In the genomic region with DNA sequence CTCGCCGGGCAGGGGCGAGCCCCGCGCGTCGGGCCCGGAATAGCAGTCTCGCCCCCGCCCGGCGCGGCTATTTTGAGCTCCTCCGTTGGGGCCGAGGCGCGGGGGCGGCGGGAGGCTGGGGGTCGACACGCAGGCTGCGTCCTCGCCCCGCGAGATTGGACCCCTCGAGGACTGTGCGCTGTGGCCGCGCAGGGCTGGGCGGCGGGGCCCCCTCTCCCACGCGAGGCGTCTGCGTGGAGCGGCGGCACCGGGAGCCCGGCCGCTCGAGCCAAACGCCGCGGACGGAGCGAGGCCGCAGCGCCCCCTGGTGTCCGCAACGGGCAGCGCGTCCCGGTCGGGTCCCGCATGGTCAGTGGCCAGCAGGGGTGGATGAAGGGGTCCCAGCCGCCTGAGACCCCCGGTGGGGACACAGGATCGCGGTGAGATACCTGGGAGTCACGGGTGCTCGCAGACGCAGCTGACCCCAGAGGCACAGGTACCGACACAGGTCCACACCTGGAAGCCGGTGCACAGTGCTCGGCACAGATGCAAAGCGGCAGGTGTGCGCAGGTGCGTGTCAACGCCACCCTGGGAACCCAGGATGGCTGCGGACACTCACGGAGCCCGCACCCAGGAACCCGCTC, we compare ENCODE assay signal across 8 cellular contexts. TPM values are rescaled to one million over a fixed set of nuclear protein-coding genes. Genes with fewer than 3 reads are reported as not detected.
DNase-seq lines count a peak whose midpoint lies in the region; ATAC-seq and TF ChIP-seq lines count a peak whose summit lies in the region.

No MANE protein-coding gene starts in this region.

- H4K20me1 ChIP-seq in Loucy (ENCODE audit: insufficient read depth, low read length, poor library complexity, severe bottlenecking), result peaks cover 24% of the 10 kb centered on the region

- H3K4me3 ChIP-seq in Loucy (ENCODE audit: low read length, poor library complexity, severe bottlenecking) (peak overlapping the region; percentile 70), dorsolateral prefrontal cortex (peak overlapping the region; percentile 39 to 70 (median 58)), lung (peak overlapping the region; percentile 22)

- peak overlapping the region; percentile 53 for H3K9ac ChIP-seq in Loucy (ENCODE audit: low read depth, low read length, poor library complexity, severe bottlenecking)

- peaks cover 17% of the 10 kb centered on the region; the same call in 1 of the 2 replicates for H3K36me3 ChIP-seq in Loucy (ENCODE audit: insufficient read depth, low read length)
- peaks cover 0 to 12% of the 10 kb centered on the region in 2 donors for H3K36me3 ChIP-seq in lung (ENCODE audit: control insufficient read depth in 2 of 2, insufficient read depth in 2 of 2, low read length in 2 of 2)

- peaks cover 74 to 89% of the 10 kb centered on the region in 2 donors for H3K4me1 Mint-ChIP-seq in stimulated activated naive B cell treated with anti-CD40 and anti-IgM and Interleukin-4, amounts not matched to agents 10 μg/mL and 1 μg/mL and 100 μg/mL, for 72 hours

- H3F3A ChIP-seq in Loucy (ENCODE audit: low read depth), result peaks cover under 1% of the 10 kb centered on the region; the same call in 1 of the 2 replicates

- H3K79me2 ChIP-seq in Loucy (ENCODE audit: insufficient read depth, low read length), result peaks cover 25% of the 10 kb centered on the region

- peak; percentile 67 for DNase-seq in COLO668 (lab: John Stamatoyannopoulos, UW; ENCODE audit: unreplicated experiment)
- peak; percentile 59 to 65 for DNase-seq in activated CD4-positive, alpha-beta T cell treated with anti-CD3 and anti-CD28 coated beads for 4 hours
- DNase-seq in dorsolateral prefrontal cortex, result peak in 6 of 10 donors; percentile 65 to 89 (median 76)
- DNase-seq in lung (ENCODE audit: low spot score), result peak; percentile 79
- peak; percentile 74 for DNase-seq in stimulated activated naive B cell treated with anti-CD40 and anti-IgM and Interleukin-4, amounts not matched to agents 10 μg/mL and 1 μg/mL and 100 μg/mL, for 72 hours

- H3K27me3 Mint-ChIP-seq in stimulated activated naive B cell treated with anti-CD40 and anti-IgM and Interleukin-4, amounts not matched to agents 10 μg/mL and 1 μg/mL and 100 μg/mL, for 72 hours, result no peaks in the 10 kb centered on the region

- 1% methylated on average over 53 to 73 of the region's 73 CpGs for WGBS in lung, 2 donors

- peak overlapping the region; percentile 95 for H3K4me2 ChIP-seq in Loucy (ENCODE audit: low read depth, low read length, poor library complexity, severe bottlenecking)

- H3K4me1 ChIP-seq in Loucy (ENCODE audit: insufficient read depth, low read length, poor library complexity, severe bottlenecking) (peaks cover 38% of the 10 kb centered on the region), lung (ENCODE audit: control insufficient read depth in 2 of 2, insufficient read depth in 2 of 2, low read length in 2 of 2) (peaks cover 17 to 41% of the 10 kb centered on the region in 2 donors)

- no peaks in the 10 kb centered on the region for H3K9me3 ChIP-seq in Loucy (ENCODE audit: insufficient read depth, low read depth, low read length)
- H3K9me3 ChIP-seq in lung (ENCODE audit: control insufficient read depth in 2 of 2, insufficient read depth in 1 of 2, low read length in 1 of 2), result no peaks in the 10 kb centered on the region

- H3K27me3 ChIP-seq in Loucy (ENCODE audit: insufficient read depth, low read length, poor library complexity, severe bottlenecking) (peaks cover 4% of the 10 kb centered on the region), dorsolateral prefrontal cortex (no peaks in the 10 kb centered on the region), lung (ENCODE audit: control insufficient read depth, insufficient read depth) (no peaks in the 10 kb centered on the region)

- ATAC-seq in GM21515 (IDR thresholded peaks at IDR 0.05; ENCODE audit: unreplicated experiment) (peak; percentile 12), lung (ENCODE audit: insufficient read depth, low FRiP score) (peak; percentile 21), GM18873 (IDR thresholded peaks at IDR 0.05; ENCODE audit: low FRiP score, unreplicated experiment) (no peak)
- peak; percentile 4 to 7 for ATAC-seq in stimulated activated naive B cell treated with anti-CD40 and anti-IgM and Interleukin-4, amounts not matched to agents 10 μg/mL and 1 μg/mL and 100 μg/mL, for 72 hours (replicated peaks)

- peaks cover 27 to 39% of the 10 kb centered on the region in 2 donors for H3K36me3 Mint-ChIP-seq in stimulated activated naive B cell treated with anti-CD40 and anti-IgM and Interleukin-4, amounts not matched to agents 10 μg/mL and 1 μg/mL and 100 μg/mL, for 72 hours

- peak overlapping the region; percentile 85 for H2AFZ ChIP-seq in Loucy (ENCODE audit: low read length)

- H3K27ac Mint-ChIP-seq in stimulated activated naive B cell treated with anti-CD40 and anti-IgM and Interleukin-4, amounts not matched to agents 10 μg/mL and 1 μg/mL and 100 μg/mL, for 72 hours, result peak overlapping the region; percentile 91

- H3K9me3 Mint-ChIP-seq in stimulated activated naive B cell treated with anti-CD40 and anti-IgM and Interleukin-4, amounts not matched to agents 10 μg/mL and 1 μg/mL and 100 μg/mL, for 72 hours, result no peaks in the 10 kb centered on the region

- TF ChIP-seq CTCF in Loucy (conservative IDR thresholded peaks at IDR 0.05; ENCODE audit: low read length) (peak; percentile 77), dorsolateral prefrontal cortex (IDR thresholded peaks at IDR 0.05 in 54 of 56, conservative IDR thresholded peaks at IDR 0.05 in 2 of 56; ENCODE audit: low read depth in 1 of 56, partially characterized antibody in 56 of 56) (peak in 55 of 56 donors; percentile 78 to 100 (median 98)), lung (IDR thresholded peaks at IDR 0.05; ENCODE audit: control extremely low read depth, extremely low read depth) (peak; percentile 95)

- H3K27ac ChIP-seq in dorsolateral prefrontal cortex (peak overlapping the region; percentile 20 to 100 (median 95)), lung (ENCODE audit: low read depth in 1 of 2, low read length in 1 of 2) (peak overlapping the region; percentile 77 to 90)

- H3K9me2 ChIP-seq in Loucy (replicated peaks; ENCODE audit: low read depth, low read length), result no peaks in the 10 kb centered on the region

- H3K4me3 Mint-ChIP-seq in stimulated activated naive B cell treated with anti-CD40 and anti-IgM and Interleukin-4, amounts not matched to agents 10 μg/mL and 1 μg/mL and 100 μg/mL, for 72 hours, result peak overlapping the region; percentile 79 to 87

- intact Hi-C loops in dorsolateral prefrontal cortex (cut with DNase I), result loop anchor here (1.0 kb wide), 2 partner anchors 18 to 23 kb away; no protein-coding TSS in a partner anchor

RNA-seq across cellular contexts. Expression of a gene that starts 2.2 kb away (rescaled TPM):
- total RNA-seq in dorsolateral prefrontal cortex (100 to 1,000 TPM; 215 to 736 (median 434) TPM), lung (100 to 1,000 TPM; 435 to 443 TPM)
- polyA plus RNA-seq in lung, result 100 to 1,000 TPM; 313 to 488 TPM

RNA-seq across cellular contexts. Expression of a gene that starts 8.4 kb away (rescaled TPM):
- total RNA-seq in dorsolateral prefrontal cortex (10 to 100 TPM; 16.2 to 44.5 (median 25.3) TPM), lung (10 to 100 TPM; 17.5 to 66.5 TPM)
- 10 to 100 TPM; 72.3 to 89.3 TPM for polyA plus RNA-seq in lung

RNA-seq across cellular contexts. Expression of a gene that starts 18.5 kb away (rescaled TPM):
- total RNA-seq in dorsolateral prefrontal cortex (100 to 1,000 TPM in 4 of 120 experiments, 10 to 100 TPM in 116; 19.9 to 116 (median 36.5) TPM), lung (100 to 1,000 TPM in 1 of 2 donors, 10 to 100 TPM in 1; 39.7 to 185 TPM)
- 10 to 100 TPM; 49.3 to 68.0 TPM for polyA plus RNA-seq in lung

RNA-seq across cellular contexts. Expression of a gene that starts 18.7 kb away (rescaled TPM):
- total RNA-seq in dorsolateral prefrontal cortex (1 to 10 TPM in 86 of 120 experiments, under 1 TPM in 22, not detected in 12; 0.51 to 3.8 (median 1.4) TPM), lung (under 1 TPM in 1 of 2 donors, not detected in 1; 0.37 TPM)
- not detected for polyA plus RNA-seq in lung

RNA-seq across cellular contexts. Expression of a gene that starts 25.4 kb away (rescaled TPM):
- total RNA-seq in dorsolateral prefrontal cortex (100 to 1,000 TPM; 170 to 316 (median 242) TPM), lung (100 to 1,000 TPM in 1 of 2 donors, 10 to 100 TPM in 1; 27.1 to 217 TPM)
- 100 to 1,000 TPM; 157 to 266 TPM for polyA plus RNA-seq in lung
